8 cellular contexts compared by ENCODE assay signal in genomic region chr19:45528744-45529453, GRCh38. TPM values are rescaled to one million over a fixed set of nuclear protein-coding genes. Genes with fewer than 3 reads are reported as not detected.
DNase-seq lines count a peak whose midpoint lies in the region; ATAC-seq and TF ChIP-seq lines count a peak whose summit lies in the region.

No MANE protein-coding gene starts in this region.

- H3K4me3 ChIP-seq in GM06990 (replicated peaks; ENCODE audit: low read depth, low read length) (no peak overlapping the region), endocrine pancreas (ENCODE audit: control insufficient read depth, insufficient read depth, low read length) (peak overlapping the region; percentile 51)

- H3K27me3 ChIP-seq in GM06990 (replicated peaks; ENCODE audit: control insufficient read depth, insufficient read depth, low read length) (no peaks in the 10 kb centered on the region), endocrine pancreas (ENCODE audit: control insufficient read depth, insufficient read depth, low read length) (no peaks in the 10 kb centered on the region)

- H3K4me3 Mint-ChIP-seq in naive thymus-derived CD8-positive, alpha-beta T cell: peak overlapping the region; percentile 45 to 74 (median 62)

- peaks cover 8 to 21% (median 16%) of the 10 kb centered on the region in 4 donors for H3K4me1 Mint-ChIP-seq in naive thymus-derived CD8-positive, alpha-beta T cell

- H3K36me3 ChIP-seq in GM06990 (ENCODE audit: control insufficient read depth, insufficient read depth, low read length): peaks cover 32% of the 10 kb centered on the region
- H3K36me3 ChIP-seq in endocrine pancreas (ENCODE audit: control insufficient read depth, insufficient read depth, low read length): no peaks in the 10 kb centered on the region

- ATAC-seq in naive thymus-derived CD8-positive, alpha-beta T cell: peak; percentile 66 to 78
- no peak for ATAC-seq in HG03196 (IDR thresholded peaks at IDR 0.05; ENCODE audit: unreplicated experiment)

- H3K27me3 Mint-ChIP-seq in naive thymus-derived CD8-positive, alpha-beta T cell: peaks cover 0 to 2% (median 0%) of the 10 kb centered on the region in 5 donors

- no peaks in the 10 kb centered on the region for H3K4me1 ChIP-seq in endocrine pancreas (ENCODE audit: control insufficient read depth, insufficient read depth, low read length)

- DNase-seq in GM06990 (ENCODE audit: extremely low read depth, insufficient read length): peak; percentile 44
- DNase-seq in NCI-H2227 treated with DMSO at 0.1 percent for 48 hours (lab: John Stamatoyannopoulos, UW): peak; percentile 41
- DNase-seq in naive thymus-derived CD8-positive, alpha-beta T cell: peak in 4 of 10 donors; percentile 24 to 35 (median 32)
- DNase-seq in activated effector memory CD4-positive, alpha-beta T cell treated with Interleukin-2 at 50 U/mL for 16 hours: no peak
- no peak for DNase-seq in NK-92 (lab: John Stamatoyannopoulos, UW; ENCODE audit: unreplicated experiment)
- no peak for DNase-seq in H4 (ENCODE audit: low spot score)

- H3K36me3 Mint-ChIP-seq in naive thymus-derived CD8-positive, alpha-beta T cell: peaks cover 0 to 31% (median under 1%) of the 10 kb centered on the region in 3 donors

- POLR2A ChIA-PET in naive thymus-derived CD8-positive, alpha-beta T cell (lab: Charles Lee): interaction anchor here (0.5 to 1.0 kb wide), 2 partner anchors 23 to 163 kb away, joined by 3 read pairs; partner anchors contain the start of genes QPCTL and SNRPD2

- peaks cover 0 to 5% (median 0%) of the 10 kb centered on the region in 9 donors for H3K9me3 Mint-ChIP-seq in naive thymus-derived CD8-positive, alpha-beta T cell

- H3K9ac ChIP-seq in endocrine pancreas (ENCODE audit: control insufficient read depth, insufficient read depth, low read length): no peak overlapping the region

- no peak for TF ChIP-seq CTCF in GM06990 (IDR thresholded peaks at IDR 0.05; ENCODE audit: insufficient read depth, low read length, poor library complexity, severe bottlenecking)

- H3K9me3 ChIP-seq in endocrine pancreas (ENCODE audit: control insufficient read depth, low read length): no peaks in the 10 kb centered on the region

- H3K27ac Mint-ChIP-seq in naive thymus-derived CD8-positive, alpha-beta T cell: peak overlapping the region in 3 of 10 donors; percentile 28 to 63 (median 37)

RNA-seq across cellular contexts. Expression of gene VASP, which starts 21.6 kb away (rescaled TPM):
- total RNA-seq in naive thymus-derived CD8-positive, alpha-beta T cell: 10 to 100 TPM; 72.0 to 72.1 TPM
- 10 to 100 TPM; 39.9 to 49.6 (median 49.0) TPM for polyA plus RNA-seq in naive thymus-derived CD8-positive, alpha-beta T cell
- 29.1 and 43.5 TPM in 2 replicates for total RNA-seq in H4 (2014; rRNA removed; shearing (Covaris generic))

RNA-seq across cellular contexts. Expression of gene PPM1N, which starts 30.7 kb away (rescaled TPM):
- 10 to 100 TPM; 12.4 to 15.6 TPM for total RNA-seq in naive thymus-derived CD8-positive, alpha-beta T cell
- polyA plus RNA-seq in naive thymus-derived CD8-positive, alpha-beta T cell: 1 to 10 TPM; 7.2 to 8.7 (median 7.7) TPM
- total RNA-seq in H4 (2014; rRNA removed; shearing (Covaris generic)): 0.21 and 1.1 TPM in 2 replicates

RNA-seq across cellular contexts. Expression of gene RTN2, which starts 32.1 kb away (rescaled TPM):
- total RNA-seq in naive thymus-derived CD8-positive, alpha-beta T cell: 1 to 10 TPM; 1.0 to 1.8 TPM
- polyA plus RNA-seq in naive thymus-derived CD8-positive, alpha-beta T cell: under 1 TPM in 2 of 3 donors, not detected in 1; 0.27 to 0.41 TPM
- total RNA-seq in H4 (2014; rRNA removed; shearing (Covaris generic)): 3.5 and 6.1 TPM in 2 replicates

RNA-seq across cellular contexts. Expression of gene OPA3, which starts 55.7 kb away (rescaled TPM):
- total RNA-seq in naive thymus-derived CD8-positive, alpha-beta T cell: 10 to 100 TPM in 1 of 2 experiments, 1 to 10 TPM in 1; 8.8 to 10.6 TPM
- 10 to 100 TPM in 2 of 3 donors, 1 to 10 TPM in 1; 7.5 to 25.3 (median 13.2) TPM for polyA plus RNA-seq in naive thymus-derived CD8-positive, alpha-beta T cell
- total RNA-seq in H4 (2014; rRNA removed; shearing (Covaris generic)): 4.8 and 5.3 TPM in 2 replicates

Comparison
In these comparisons a context has a peak if more than half of its experiments do, and no peak if none do; other contexts are left out.
1. DNase-seq: peak in GM06990 (single experiment) and NCI-H2227 treated with DMSO at 0.1 percent for 48 hours (single experiment); none in activated effector memory CD4-positive, alpha-beta T cell treated with Interleukin-2 at 50 U/mL for 16 hours (single experiment), NK-92 (single experiment) and H4 (single experiment).